Comparison of ENCODE assay signal across 17 cellular contexts in genomic region chr22:26670459-26670858, GRCh38. TPM values are rescaled to one million over a fixed set of nuclear protein-coding genes. Genes with fewer than 3 reads are reported as not detected.
DNase-seq lines count a peak whose midpoint lies in the region; ATAC-seq and FAIRE-seq lines count a peak whose summit lies in the region.
"Had no signal": no experiment of that assay in that cellular context is flagged by ENCODE, and none has a peak within 500 bp of the region (broad histone marks: within the 10 kb centered on the region; RNA-seq: fewer than 3 reads in every experiment).

No MANE protein-coding gene starts in this region.

- peak; percentile 56 for FAIRE-seq in GM18507 (lab: Jason Lieb, UNC)

- peak overlapping the region in 10 of 11 experiments; percentile 89 to 98 (median 95); a peak in 18 of 22 replicates for H3K27ac ChIP-seq in BLaER1 treated with 17β-estradiol and CSF1 and Interleukin-3, amounts not matched to agents 10 nM and 100 nM
- H3K27ac ChIP-seq: uterus had no signal

- 0 out of 22 replicates have a peak, but pooled peaks cover 0 to 2% (median 0%) of the 10 kb centered on the region in 11 experiments for H3K36me3 ChIP-seq in BLaER1 treated with 17β-estradiol and CSF1 and Interleukin-3, amounts not matched to agents 10 nM and 100 nM
- H3K36me3 ChIP-seq: right lobe of liver, uterus had no signal

- no peaks in the 10 kb centered on the region for H4K20me1 ChIP-seq in BLaER1 treated with 17β-estradiol and CSF1 and Interleukin-3, amounts not matched to agents 10 nM and 100 nM

- peaks cover 77% of the 10 kb centered on the region for H3K4me1 Mint-ChIP-seq in activated T-helper 1 cell treated with anti-CD3 and anti-CD28 coated beads, Interleukin-12 subunit alpha, Interleukin-12 subunit beta, Interleukin-2, Interleukin-4 antibody, amounts not matched to agents 30 ng/mL and 10 ng/mL and 1 ng/mL, durations not matched to agents 14 hours and 24 hours and 36 hours (ENCODE audit: low read depth)
- H3K4me1 Mint-ChIP-seq in naive B cell, result peaks cover 59 to 95% (median 84%) of the 10 kb centered on the region in 3 donors

- no peaks in the 10 kb centered on the region for H3K27me3 Mint-ChIP-seq in activated T-helper 1 cell treated with anti-CD3 and anti-CD28 coated beads, Interleukin-12 subunit alpha, Interleukin-12 subunit beta, Interleukin-2, Interleukin-4 antibody, amounts not matched to agents 30 ng/mL and 10 ng/mL and 1 ng/mL, durations not matched to agents 14 hours and 24 hours and 36 hours (ENCODE audit: insufficient read depth)
- H3K27me3 Mint-ChIP-seq in naive B cell, result no peaks in the 10 kb centered on the region

- peak overlapping the region; percentile 95 for H3K4me3 Mint-ChIP-seq in activated T-helper 1 cell treated with anti-CD3 and anti-CD28 coated beads, Interleukin-12 subunit alpha, Interleukin-12 subunit beta, Interleukin-2, Interleukin-4 antibody, amounts not matched to agents 30 ng/mL and 10 ng/mL and 1 ng/mL, durations not matched to agents 14 hours and 24 hours and 36 hours
- peak overlapping the region in 6 of 8 donors; percentile 77 to 99 (median 98) for H3K4me3 Mint-ChIP-seq in naive B cell

- H3K9me3 Mint-ChIP-seq in activated T-helper 1 cell treated with anti-CD3 and anti-CD28 coated beads, Interleukin-12 subunit alpha, Interleukin-12 subunit beta, Interleukin-2, Interleukin-4 antibody, amounts not matched to agents 30 ng/mL and 10 ng/mL and 1 ng/mL, durations not matched to agents 14 hours and 24 hours and 36 hours, result no peaks in the 10 kb centered on the region
- H3K9me3 Mint-ChIP-seq in naive B cell, result peaks cover 0 to 2% (median 0%) of the 10 kb centered on the region in 7 donors

- peak overlapping the region in 6 of 11 experiments; percentile 88 to 93 (median 92); a peak in 8 of 22 replicates for H3K9ac ChIP-seq in BLaER1 treated with 17β-estradiol and CSF1 and Interleukin-3, amounts not matched to agents 10 nM and 100 nM

- DNase-seq in GM18507 (ENCODE audit: extremely low spot score, insufficient read length, low read depth) (no peak), naive B cell (no peak), NCI-H1694 treated with DMSO at 0.1 percent for 48 hours (lab: John Stamatoyannopoulos, UW) (no peak), mesenteric fat pad (ENCODE audit: low spot score) (no peak)
- DNase-seq in activated T-helper 1 cell treated with anti-CD3 and anti-CD28 coated beads, Interleukin-12 subunit alpha, Interleukin-12 subunit beta, Interleukin-2, Interleukin-4 antibody, amounts not matched to agents 30 ng/mL and 10 ng/mL and 1 ng/mL, durations not matched to agents 14 hours and 24 hours and 36 hours (ENCODE audit: low spot score), result no peak
- no peak for DNase-seq in effector CD4-positive, alpha-beta T cell
- DNase-seq: activated CD4-positive, alpha-beta T cell treated with anti-CD3 and anti-CD28 coated beads, Interleukin-2, amount 50 U/mL, for 4 hours; NCI-H1092 treated with DMSO at 0.1 percent for 48 hours; stimulated activated CD4-positive, alpha-beta T cell treated with anti-CD3 and anti-CD28 coated beads, Interleukin-2, amount 100 ng/mL, for 48 hours; T1000; uterus had no signal

- no peaks in the 10 kb centered on the region for H3K27me3 ChIP-seq in BLaER1 treated with 17β-estradiol and CSF1 and Interleukin-3, amounts not matched to agents 10 nM and 100 nM
- H3K27me3 ChIP-seq: right lobe of liver, uterus had no signal

- no peak overlapping the region for H3K4me3 ChIP-seq in BLaER1 treated with 17β-estradiol and CSF1 and Interleukin-3, amounts not matched to agents 10 nM and 100 nM
- H3K4me3 ChIP-seq: right lobe of liver, uterus had no signal

- H3K4me1 ChIP-seq in BLaER1 treated with 17β-estradiol and CSF1 and Interleukin-3, amounts not matched to agents 10 nM and 100 nM, result peaks cover 67 to 94% (median 89%) of the 10 kb centered on the region in 10 experiments

- ATAC-seq in naive B cell (ENCODE audit: low read depth in 2 of 2) (no peak), HG03460 (IDR thresholded peaks at IDR 0.05; ENCODE audit: unreplicated experiment) (no peak)
- ATAC-seq: right lobe of liver, Right ventricle myocardium inferior had no signal

- peaks cover 30% of the 10 kb centered on the region for H3K36me3 Mint-ChIP-seq in activated T-helper 1 cell treated with anti-CD3 and anti-CD28 coated beads, Interleukin-12 subunit alpha, Interleukin-12 subunit beta, Interleukin-2, Interleukin-4 antibody, amounts not matched to agents 30 ng/mL and 10 ng/mL and 1 ng/mL, durations not matched to agents 14 hours and 24 hours and 36 hours (ENCODE audit: low read depth)
- no peaks in the 10 kb centered on the region for H3K36me3 Mint-ChIP-seq in naive B cell

- peak overlapping the region; percentile 95 to 100 (median 99) for H3K4me2 ChIP-seq in BLaER1 treated with 17β-estradiol and CSF1 and Interleukin-3, amounts not matched to agents 10 nM and 100 nM

- H3K9me3 ChIP-seq in BLaER1 treated with 17β-estradiol and CSF1 and Interleukin-3, amounts not matched to agents 10 nM and 100 nM (replicated peaks in 1 of 11), result no peaks in the 10 kb centered on the region
- H3K9me3 ChIP-seq: right lobe of liver, uterus had no signal

- peak overlapping the region; percentile 98 for H3K27ac Mint-ChIP-seq in activated T-helper 1 cell treated with anti-CD3 and anti-CD28 coated beads, Interleukin-12 subunit alpha, Interleukin-12 subunit beta, Interleukin-2, Interleukin-4 antibody, amounts not matched to agents 30 ng/mL and 10 ng/mL and 1 ng/mL, durations not matched to agents 14 hours and 24 hours and 36 hours
- H3K27ac Mint-ChIP-seq in naive B cell, result peak overlapping the region in 4 of 6 donors; percentile 82 to 99 (median 90)

- intact Hi-C loops in activated T-helper 1 cell treated with anti-CD3 and anti-CD28 coated beads, Interleukin-12 subunit alpha, Interleukin-12 subunit beta, Interleukin-2, Interleukin-4 antibody, amounts not matched to agents 30 ng/mL and 10 ng/mL and 1 ng/mL, durations not matched to agents 14 hours and 24 hours and 36 hours (cut with micrococcal nuclease), result loop anchor here (10.0 kb wide), 1 partner anchor 376 kb away; no protein-coding TSS in a partner anchor

RNA-seq across cellular contexts. Expression of gene MIAT, which starts 13.1 kb away (rescaled TPM):
- 37.9 and 39.8 TPM in 2 replicates for total RNA-seq in activated T-helper 1 cell treated with anti-CD3 and anti-CD28 coated beads, Interleukin-12 subunit alpha, Interleukin-12 subunit beta, Interleukin-2, Interleukin-4 antibody, amounts not matched to agents 30 ng/mL and 10 ng/mL and 1 ng/mL, durations not matched to agents 14 hours and 24 hours and 36 hours
- polyA plus RNA-seq in naive B cell (ENCODE audit: low read depth in 6 of 6), result under 1 TPM in 4 of 6 donors, not detected in 2; 0.04 to 0.16 (median 0.10) TPM
- total RNA-seq in mesenteric fat pad, result 2.5 TPM

RNA-seq across cellular contexts. Expression of gene CRYBA4, which starts 48.7 kb away (rescaled TPM):
- total RNA-seq in activated T-helper 1 cell treated with anti-CD3 and anti-CD28 coated beads, Interleukin-12 subunit alpha, Interleukin-12 subunit beta, Interleukin-2, Interleukin-4 antibody, amounts not matched to agents 30 ng/mL and 10 ng/mL and 1 ng/mL, durations not matched to agents 14 hours and 24 hours and 36 hours, result not detected in 2 replicates
- polyA plus RNA-seq in naive B cell (ENCODE audit: low read depth in 6 of 6), result not detected
- not detected for total RNA-seq in mesenteric fat pad
- total RNA-seq: glomerular endothelial cell, lung microvascular endothelial cell, right lobe of liver, Right ventricle myocardium inferior, uterus had no signal

RNA-seq across cellular contexts. Expression of gene CRYBB1, which starts 52.6 kb away (rescaled TPM):
- not detected in 2 replicates for total RNA-seq in activated T-helper 1 cell treated with anti-CD3 and anti-CD28 coated beads, Interleukin-12 subunit alpha, Interleukin-12 subunit beta, Interleukin-2, Interleukin-4 antibody, amounts not matched to agents 30 ng/mL and 10 ng/mL and 1 ng/mL, durations not matched to agents 14 hours and 24 hours and 36 hours
- polyA plus RNA-seq in naive B cell (ENCODE audit: low read depth in 6 of 6), result not detected
- total RNA-seq in mesenteric fat pad, result 2.8 TPM
- total RNA-seq: glomerular endothelial cell had no signal

Comparison
In these comparisons a context has a peak if more than half of its experiments do, and no peak if none do; other contexts are left out.
1. RNA of gene MIAT, which starts 13.1 kb away (total RNA-seq): 37.9 to 39.8 TPM in activated T-helper 1 cell treated with anti-CD3 and anti-CD28 coated beads, Interleukin-12 subunit alpha, Interleukin-12 subunit beta, Interleukin-2, Interleukin-4 antibody, amounts not matched to agents 30 ng/mL and 10 ng/mL and 1 ng/mL, durations not matched to agents 14 hours and 24 hours and 36 hours; 2.5 TPM in mesenteric fat pad (single experiment); every median in the first group is over 10 times any median in the second.